ENCODE assay signal across 8 cellular contexts in genomic region chr3:136250862-136251460, GRCh38. TPM values are rescaled to one million over a fixed set of nuclear protein-coding genes. Genes with fewer than 3 reads are reported as not detected.
A peak's percentile ranks its signal among the peaks of the same experiment; 100 is the strongest.
DNase-seq lines count a peak whose midpoint lies in the region; ATAC-seq and TF ChIP-seq lines count a peak whose summit lies in the region.

No MANE protein-coding gene starts in this region.

- TF ChIP-seq POLR2A in esophagus muscularis mucosa (IDR thresholded peaks at IDR 0.05; ENCODE audit: low read depth), result no peak

- H3K27me3 ChIP-seq in esophagus muscularis mucosa, result no peaks in the 10 kb centered on the region

- intact Hi-C loops in esophagus muscularis mucosa (cut with DNase I), result loop anchor here (2.0 to 10.0 kb wide), 3 partner anchors 56 to 504 kb away; partner anchors contain the start of gene STAG1

- peak overlapping the region; percentile 65 to 87 (median 73) for H3K4me3 ChIP-seq in esophagus muscularis mucosa

- peak overlapping the region; percentile 71 for H3K9ac ChIP-seq in ES-I3 (ENCODE audit: low read depth, low read length)

- DNase-seq in NCI-H460 (ENCODE audit: extremely low read depth, low read depth) (peak; percentile 40), esophagus muscularis mucosa (ENCODE audit: extremely low spot score) (no peak), mucosa of gallbladder (ENCODE audit: low spot score) (peak; percentile 68), NCI-H1048 (lab: John Stamatoyannopoulos, UW) (no peak)
- DNase-seq in activated CD8-positive, alpha-beta memory T cell treated with anti-CD3 and anti-CD28 coated beads, Interleukin-2, amount 50 U/mL, for 48 hours, result peak; percentile 63

- H3K4me1 ChIP-seq in ES-I3 (ENCODE audit: insufficient read depth, low read length) (peaks cover 11% of the 10 kb centered on the region; the same call in 1 of the 2 replicates), esophagus muscularis mucosa (peaks cover 20 to 22% (median 21%) of the 10 kb centered on the region in 4 donors)

- H3K9me3 ChIP-seq in ES-I3 (ENCODE audit: control insufficient read depth, insufficient read depth, low read length) (no peaks in the 10 kb centered on the region), esophagus muscularis mucosa (no peaks in the 10 kb centered on the region)

- peak; percentile 32 for ATAC-seq in HG02943 (IDR thresholded peaks at IDR 0.05; ENCODE audit: low read depth, unreplicated experiment)

- 10% methylated on average over 16 of the region's 19 CpGs for WGBS in esophagus muscularis mucosa

- TF ChIP-seq CTCF in esophagus muscularis mucosa (IDR thresholded peaks at IDR 0.05), result peak in 2 of 3 experiments; percentile 15 to 24

- H3K36me3 ChIP-seq in ES-I3 (ENCODE audit: insufficient read depth, low read length) (no peaks in the 10 kb centered on the region), esophagus muscularis mucosa (peaks cover 4 to 5% (median 5%) of the 10 kb centered on the region in 4 donors)

- no peak for TF ChIP-seq EP300 in esophagus muscularis mucosa (IDR thresholded peaks at IDR 0.05)

- H3K27ac ChIP-seq in esophagus muscularis mucosa (replicated peaks in 1 of 4), result peak overlapping the region; percentile 87 to 94 (median 92)
- H3K27ac ChIP-seq in temporal lobe (ENCODE audit: low read depth, low read length), result peak overlapping the region; percentile 87

RNA-seq across cellular contexts. Expression of gene PCCB, which starts 0.8 kb away (rescaled TPM):
- total RNA-seq in NCI-H460 (2014; rRNA removed; shearing (Covaris generic)), result 91.1 and 106 TPM in 2 replicates
- 55.8 and 61.4 TPM in 2 replicates for polyA plus RNA-seq in NCI-H460 (2014; cell fraction: nucleus; rRNA removed)
- total RNA-seq in esophagus muscularis mucosa (10 to 100 TPM; 25.8 to 35.6 (median 31.4) TPM), mucosa of gallbladder (46.5 TPM), temporal lobe (29.0 TPM)

RNA-seq across cellular contexts. Expression of gene MSL2, which starts 54.8 kb away (rescaled TPM):
- 11.3 and 13.1 TPM in 2 replicates for total RNA-seq in NCI-H460 (2014; rRNA removed; shearing (Covaris generic))
- polyA plus RNA-seq in NCI-H460 (2014; cell fraction: nucleus; rRNA removed), result 2.6 and 9.4 TPM in 2 replicates
- 10 to 100 TPM; 18.7 to 25.3 (median 23.5) TPM for total RNA-seq in esophagus muscularis mucosa
- 29.7 TPM for total RNA-seq in mucosa of gallbladder
- total RNA-seq in temporal lobe, result 27.3 TPM

Comparison
In these comparisons a context has a peak if more than half of its experiments do, and no peak if none do; other contexts are left out.
1. DNase-seq: peak in NCI-H460 (single experiment), activated CD8-positive, alpha-beta memory T cell treated with anti-CD3 and anti-CD28 coated beads, Interleukin-2, amount 50 U/mL, for 48 hours (single experiment) and mucosa of gallbladder (single experiment); none in esophagus muscularis mucosa (single experiment) and NCI-H1048 (single experiment).